ENCODE assay signal across 25 cellular contexts in genomic region chr1:46169811-46170454, GRCh38. TPM values are rescaled to one million over a fixed set of nuclear protein-coding genes. Genes with fewer than 3 reads are reported as not detected.
"Had no signal": no experiment of that assay in that cellular context is flagged by ENCODE, and none has a peak within 500 bp of the region (broad histone marks: within the 10 kb centered on the region; RNA-seq: fewer than 3 reads in every experiment).

No MANE protein-coding gene starts in this region.

- H3K27ac ChIP-seq: foreskin keratinocyte, tibial artery had no signal

- H3K9me3 ChIP-seq: breast epithelium, esophagus muscularis mucosa, tibial artery had no signal

- ATAC-seq: activated naive CD4-positive, alpha-beta T cell treated with anti-CD3 and anti-CD28 coated beads, Interleukin-2, amount 50 U/mL, for 72 hours; foreskin keratinocyte; left ventricle myocardium superior; stimulated activated memory B cell treated with anti-CD40 and anti-IgM and Interleukin-4, amounts not matched to agents 10 μg/mL and 1 μg/mL and 100 μg/mL, for 72 hours; stimulated activated naive CD8-positive, alpha-beta T cell treated with anti-CD3 and anti-CD28 coated beads, Interleukin-15, amount 100 ng/mL, for 72 hours had no signal

- DNase-seq: activated CD4-positive, alpha-beta memory T cell treated with anti-CD3 and anti-CD28 coated beads for 36 hours; activated CD4-positive, alpha-beta T cell treated with anti-CD3 and anti-CD28 coated beads for 48 hours; activated CD8-positive, alpha-beta memory T cell treated with anti-CD3 and anti-CD28 coated beads, Interleukin-2, amount 50 U/mL, for 4 hours; activated naive CD4-positive, alpha-beta T cell; activated T-cell treated with anti-CD3 and anti-CD28 coated beads, Interleukin-2, amount 50 U/mL, for 1 hour; dermis blood vessel endothelial cell; effector CD4-positive, alpha-beta T cell; foreskin keratinocyte; left ventricle myocardium superior; stimulated activated CD4-positive, alpha-beta T cell treated with anti-CD3 and anti-CD28 coated beads, Interleukin-1b, Interleukin-23, amount 100 ng/mL, for 48 hours; stimulated activated CD4-positive, alpha-beta T cell treated with anti-CD3 and anti-CD28 coated beads, Interleukin-4, amount 100 ng/mL, for 4 hours; stimulated activated CD8-positive, alpha-beta memory T cell treated with anti-CD3 and anti-CD28 coated beads, Interleukin-4, amount 100 ng/mL, for 48 hours; stimulated activated naive CD8-positive, alpha-beta T cell treated with anti-CD3 and anti-CD28 coated beads, Interleukin-15, amount 100 ng/mL, for 72 hours; SW 1271; T-helper 9 cell; tibial artery had no signal

- H3K27me3 ChIP-seq: breast epithelium, esophagus muscularis mucosa had no signal

- H3K36me3 ChIP-seq: breast epithelium, esophagus muscularis mucosa, tibial artery had no signal

- H3K4me2 ChIP-seq: smooth muscle cell had no signal

- FAIRE-seq: colon, islet of Langerhans, TTC549 had no signal

- H3K4me1 ChIP-seq: foreskin keratinocyte had no signal

- H3K4me3 ChIP-seq: breast epithelium, esophagus muscularis mucosa, smooth muscle cell, tibial artery had no signal

RNA-seq across cellular contexts. Expression of gene P3R3URF, which starts 6.4 kb away (rescaled TPM):
- polyA plus RNA-seq: foreskin keratinocyte, smooth muscle cell, urinary bladder had no signal
